In the genomic region with DNA sequence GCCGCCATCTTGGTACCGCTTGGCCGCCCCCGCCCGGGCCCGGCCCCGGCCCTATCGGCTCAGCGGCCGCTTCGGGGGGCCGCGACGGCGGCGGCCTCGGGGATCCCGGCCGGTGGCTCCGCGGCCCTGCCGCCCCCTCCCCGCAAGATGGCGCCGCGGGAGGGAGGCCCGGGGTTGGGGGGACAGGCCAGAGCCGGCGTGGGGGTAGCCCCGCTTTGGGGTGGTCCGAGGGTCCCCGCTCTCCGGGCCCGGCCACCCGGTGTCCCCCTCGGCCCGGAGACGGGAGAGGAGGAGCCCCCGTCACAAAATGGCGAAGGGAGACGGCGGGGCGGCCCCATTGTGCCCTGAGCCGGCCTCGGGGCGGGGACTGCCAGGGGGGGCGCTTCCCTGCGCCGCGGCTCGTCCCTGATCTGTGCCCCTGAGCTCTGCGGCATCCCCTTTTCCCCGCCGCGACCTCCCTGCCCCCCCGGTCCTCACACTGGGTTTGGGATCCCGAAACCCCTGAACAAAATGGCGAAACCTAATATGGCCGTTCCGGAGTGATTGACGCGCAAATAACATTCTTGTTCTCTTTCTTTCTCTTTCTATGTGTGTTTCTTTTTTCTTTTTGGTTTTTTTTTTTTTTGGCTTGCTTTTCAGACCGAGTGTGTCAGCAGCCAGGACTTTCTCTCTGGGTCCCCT, we compare ENCODE assay signal across 8 cellular contexts. TPM values are rescaled to one million over a fixed set of nuclear protein-coding genes. Genes with fewer than 3 reads are reported as not detected.
A peak's percentile ranks its signal among the peaks of the same experiment; 100 is the strongest.
DNase-seq lines count a peak whose midpoint lies in the region; ATAC-seq, FAIRE-seq and TF ChIP-seq lines count a peak whose summit lies in the region.

No MANE protein-coding gene starts in this region.

- H4K20me1 ChIP-seq in PC-3 (ENCODE audit: low read length) = peaks cover 41% of the 10 kb centered on the region

- no peaks in the 10 kb centered on the region for H3K27me3 ChIP-seq in PC-3 (ENCODE audit: low read length)

- peaks cover 26% of the 10 kb centered on the region for H3K4me1 ChIP-seq in PC-3 (ENCODE audit: insufficient read depth, low read length)

- CTCF ChIA-PET in PC-3 (lab: Charles Lee) = no interaction called here

- DNase-seq in GM12892 (ENCODE audit: insufficient read length) (peak; percentile 38), PC-3 (no peak), Right ventricle myocardium inferior (ENCODE audit: missing footprints) (peak; percentile 82), posterior cingulate gyrus (peak in 8 of 10 donors; percentile 13 to 89 (median 28)), SHP77 (lab: John Stamatoyannopoulos, UW) (no peak)
- DNase-seq in activated naive CD4-positive, alpha-beta T cell (lab: John Stamatoyannopoulos, UW) = peak; percentile 11 to 49 (median 28)

- no peak for TF ChIP-seq CTCF in PC-3 (conservative IDR thresholded peaks at IDR 0.05; ENCODE audit: low read depth, low read length)

- peaks cover 7% of the 10 kb centered on the region for H3F3A ChIP-seq in PC-3 (ENCODE audit: low read length, unreplicated experiment)

- no peak for TF ChIP-seq POLR2A in GM12892 (IDR thresholded peaks at IDR 0.05; ENCODE audit: low read depth, low read length)

- H2AFZ ChIP-seq in PC-3 (ENCODE audit: low read length) = no peak overlapping the region

- no peak for FAIRE-seq in GM12892 (lab: Jason Lieb, UNC)

- no TSS peak for BruUV-seq in PC-3 (replicated peaks; lab: Mats Ljungman, UMichigan)

- peak overlapping the region; percentile 36 for H3K27ac ChIP-seq in PC-3 (ENCODE audit: low read length)

- peaks cover 59% of the 10 kb centered on the region for H3K79me2 ChIP-seq in PC-3 (ENCODE audit: low read length)

- POLR2A ChIA-PET in PC-3 (lab: Charles Lee; ENCODE audit: unreplicated experiment) = no interaction called here

- H3K9me2 ChIP-seq in PC-3 (replicated peaks; ENCODE audit: low read length) = no peaks in the 10 kb centered on the region

- intact Hi-C loops in PC-3 (cut with micrococcal nuclease) = loop anchor here (2.0 kb wide), 1 partner anchor 130 kb away; a partner anchor contains a TSS
- intact Hi-C loops in Right ventricle myocardium inferior (cut with DNase I) = loop anchor here (5.0 kb wide), 2 partner anchors 45 to 130 kb away; a partner anchor contains a TSS
- intact Hi-C loops in posterior cingulate gyrus (cut with DNase I) = no loop called here

- H3K4me2 ChIP-seq in PC-3 (ENCODE audit: low read length) = peak overlapping the region; percentile 97

- peak overlapping the region; percentile 92 for H3K4me3 ChIP-seq in PC-3 (ENCODE audit: low read length)

- peaks cover 24% of the 10 kb centered on the region for H3K36me3 ChIP-seq in PC-3 (ENCODE audit: low read depth, low read length)

- no peaks in the 10 kb centered on the region for H3K9me3 ChIP-seq in PC-3 (ENCODE audit: low read length)

- H3K9ac ChIP-seq in PC-3 (ENCODE audit: low read length) = peak overlapping the region; percentile 89

- ATAC-seq in HG02642 (IDR thresholded peaks at IDR 0.05; ENCODE audit: poor library complexity, unreplicated experiment) (peak; percentile 13), PC-3 (peak; percentile 4), Right ventricle myocardium inferior (no peak), GM19395 (IDR thresholded peaks at IDR 0.05; ENCODE audit: unreplicated experiment) (no peak)

RNA-seq across cellular contexts. Expression of a gene that starts 1.0 kb away (rescaled TPM):
- 24.1 TPM for polyA plus RNA-seq in GM12892 (2012; ENCODE audit: missing spikeins)
- total RNA-seq in PC-3 (2014; rRNA removed) (24.4 and 28.6 TPM in 2 replicates), Right ventricle myocardium inferior (52.5 TPM)

Comparison
In these comparisons a context has a peak if more than half of its experiments do, and no peak if none do; other contexts are left out.
1. DNase-seq: peak in GM12892 (single experiment), activated naive CD4-positive, alpha-beta T cell (4 of 4), Right ventricle myocardium inferior (single experiment) and posterior cingulate gyrus (8 of 10); none in PC-3 (single experiment) and SHP77 (0 of 2).
2. ATAC-seq: peak in HG02642 (single experiment) and PC-3 (single experiment); none in Right ventricle myocardium inferior (single experiment) and GM19395 (single experiment).